ENCODE assay signal across 2 cellular contexts in genomic region chr12:115362319-115362976, GRCh38.
TF ChIP-seq lines count a peak whose summit lies in the region.

No MANE protein-coding gene starts in this region.

TF ChIP-seq in IMR-90, 13 proteins besides CTCF, POLR2A, EP300 and RAD21:
- no peak for TF ChIP-seq RCOR1 (IDR thresholded peaks at IDR 0.05; ENCODE audit: insufficient replicate concordance, low read length)
- peak; percentile 29; the same call in 1 of the 2 replicates for TF ChIP-seq SMC3 (IDR thresholded peaks at IDR 0.05; ENCODE audit: low read depth, low read length)
- TF ChIP-seq MXI1 (IDR thresholded peaks at IDR 0.05; ENCODE audit: borderline replicate concordance, low read depth, low read length): no peak
TF ChIP-seq in IMR-90: peak in this region for 1.

TF ChIP-seq in H1, 55 proteins besides CTCF, POLR2A, EP300 and RAD21:
- TF ChIP-seq, protein P1, sequence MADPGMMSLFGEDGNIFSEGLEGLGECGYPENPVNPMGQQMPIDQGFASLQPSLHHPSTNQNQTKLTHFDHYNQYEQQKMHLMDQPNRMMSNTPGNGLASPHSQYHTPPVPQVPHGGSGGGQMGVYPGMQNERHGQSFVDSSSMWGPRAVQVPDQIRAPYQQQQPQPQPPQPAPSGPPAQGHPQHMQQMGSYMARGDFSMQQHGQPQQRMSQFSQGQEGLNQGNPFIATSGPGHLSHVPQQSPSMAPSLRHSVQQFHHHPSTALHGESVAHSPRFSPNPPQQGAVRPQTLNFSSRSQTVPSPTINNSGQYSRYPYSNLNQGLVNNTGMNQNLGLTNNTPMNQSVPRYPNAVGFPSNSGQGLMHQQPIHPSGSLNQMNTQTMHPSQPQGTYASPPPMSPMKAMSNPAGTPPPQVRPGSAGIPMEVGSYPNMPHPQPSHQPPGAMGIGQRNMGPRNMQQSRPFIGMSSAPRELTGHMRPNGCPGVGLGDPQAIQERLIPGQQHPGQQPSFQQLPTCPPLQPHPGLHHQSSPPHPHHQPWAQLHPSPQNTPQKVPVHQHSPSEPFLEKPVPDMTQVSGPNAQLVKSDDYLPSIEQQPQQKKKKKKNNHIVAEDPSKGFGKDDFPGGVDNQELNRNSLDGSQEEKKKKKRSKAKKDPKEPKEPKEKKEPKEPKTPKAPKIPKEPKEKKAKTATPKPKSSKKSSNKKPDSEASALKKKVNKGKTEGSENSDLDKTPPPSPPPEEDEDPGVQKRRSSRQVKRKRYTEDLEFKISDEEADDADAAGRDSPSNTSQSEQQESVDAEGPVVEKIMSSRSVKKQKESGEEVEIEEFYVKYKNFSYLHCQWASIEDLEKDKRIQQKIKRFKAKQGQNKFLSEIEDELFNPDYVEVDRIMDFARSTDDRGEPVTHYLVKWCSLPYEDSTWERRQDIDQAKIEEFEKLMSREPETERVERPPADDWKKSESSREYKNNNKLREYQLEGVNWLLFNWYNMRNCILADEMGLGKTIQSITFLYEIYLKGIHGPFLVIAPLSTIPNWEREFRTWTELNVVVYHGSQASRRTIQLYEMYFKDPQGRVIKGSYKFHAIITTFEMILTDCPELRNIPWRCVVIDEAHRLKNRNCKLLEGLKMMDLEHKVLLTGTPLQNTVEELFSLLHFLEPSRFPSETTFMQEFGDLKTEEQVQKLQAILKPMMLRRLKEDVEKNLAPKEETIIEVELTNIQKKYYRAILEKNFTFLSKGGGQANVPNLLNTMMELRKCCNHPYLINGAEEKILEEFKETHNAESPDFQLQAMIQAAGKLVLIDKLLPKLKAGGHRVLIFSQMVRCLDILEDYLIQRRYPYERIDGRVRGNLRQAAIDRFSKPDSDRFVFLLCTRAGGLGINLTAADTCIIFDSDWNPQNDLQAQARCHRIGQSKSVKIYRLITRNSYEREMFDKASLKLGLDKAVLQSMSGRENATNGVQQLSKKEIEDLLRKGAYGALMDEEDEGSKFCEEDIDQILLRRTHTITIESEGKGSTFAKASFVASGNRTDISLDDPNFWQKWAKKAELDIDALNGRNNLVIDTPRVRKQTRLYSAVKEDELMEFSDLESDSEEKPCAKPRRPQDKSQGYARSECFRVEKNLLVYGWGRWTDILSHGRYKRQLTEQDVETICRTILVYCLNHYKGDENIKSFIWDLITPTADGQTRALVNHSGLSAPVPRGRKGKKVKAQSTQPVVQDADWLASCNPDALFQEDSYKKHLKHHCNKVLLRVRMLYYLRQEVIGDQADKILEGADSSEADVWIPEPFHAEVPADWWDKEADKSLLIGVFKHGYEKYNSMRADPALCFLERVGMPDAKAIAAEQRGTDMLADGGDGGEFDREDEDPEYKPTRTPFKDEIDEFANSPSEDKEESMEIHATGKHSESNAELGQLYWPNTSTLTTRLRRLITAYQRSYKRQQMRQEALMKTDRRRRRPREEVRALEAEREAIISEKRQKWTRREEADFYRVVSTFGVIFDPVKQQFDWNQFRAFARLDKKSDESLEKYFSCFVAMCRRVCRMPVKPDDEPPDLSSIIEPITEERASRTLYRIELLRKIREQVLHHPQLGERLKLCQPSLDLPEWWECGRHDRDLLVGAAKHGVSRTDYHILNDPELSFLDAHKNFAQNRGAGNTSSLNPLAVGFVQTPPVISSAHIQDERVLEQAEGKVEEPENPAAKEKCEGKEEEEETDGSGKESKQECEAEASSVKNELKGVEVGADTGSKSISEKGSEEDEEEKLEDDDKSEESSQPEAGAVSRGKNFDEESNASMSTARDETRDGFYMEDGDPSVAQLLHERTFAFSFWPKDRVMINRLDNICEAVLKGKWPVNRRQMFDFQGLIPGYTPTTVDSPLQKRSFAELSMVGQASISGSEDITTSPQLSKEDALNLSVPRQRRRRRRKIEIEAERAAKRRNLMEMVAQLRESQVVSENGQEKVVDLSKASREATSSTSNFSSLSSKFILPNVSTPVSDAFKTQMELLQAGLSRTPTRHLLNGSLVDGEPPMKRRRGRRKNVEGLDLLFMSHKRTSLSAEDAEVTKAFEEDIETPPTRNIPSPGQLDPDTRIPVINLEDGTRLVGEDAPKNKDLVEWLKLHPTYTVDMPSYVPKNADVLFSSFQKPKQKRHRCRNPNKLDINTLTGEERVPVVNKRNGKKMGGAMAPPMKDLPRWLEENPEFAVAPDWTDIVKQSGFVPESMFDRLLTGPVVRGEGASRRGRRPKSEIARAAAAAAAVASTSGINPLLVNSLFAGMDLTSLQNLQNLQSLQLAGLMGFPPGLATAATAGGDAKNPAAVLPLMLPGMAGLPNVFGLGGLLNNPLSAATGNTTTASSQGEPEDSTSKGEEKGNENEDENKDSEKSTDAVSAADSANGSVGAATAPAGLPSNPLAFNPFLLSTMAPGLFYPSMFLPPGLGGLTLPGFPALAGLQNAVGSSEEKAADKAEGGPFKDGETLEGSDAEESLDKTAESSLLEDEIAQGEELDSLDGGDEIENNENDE (IDR thresholded peaks at IDR 0.05; ENCODE audit: insufficient replicate concordance, low read length): no peak
TF ChIP-seq in H1: peak in this region for 0.
